1 cellular context compared by ENCODE assay signal in the genomic region with DNA sequence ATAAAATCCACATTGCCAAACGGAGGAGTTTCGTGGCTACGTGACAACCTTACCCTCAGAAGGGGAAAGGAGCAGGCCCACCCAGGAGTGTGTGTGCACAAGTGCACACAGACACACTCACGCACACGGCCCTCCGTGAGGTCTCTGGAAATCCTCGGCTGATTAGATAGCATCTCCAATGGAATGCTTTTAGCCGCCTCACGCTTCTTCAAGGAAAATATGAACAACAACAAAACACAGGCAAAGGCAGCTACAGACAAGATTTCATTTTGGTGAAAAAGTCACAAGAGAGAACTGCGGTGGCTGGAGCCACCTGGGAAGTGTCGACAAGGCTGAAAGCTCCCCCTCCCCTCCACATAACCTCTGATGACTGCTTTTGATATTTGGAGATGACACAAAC.
TF ChIP-seq lines count a peak whose summit lies in the region.

No MANE protein-coding gene starts in this region.

TF ChIP-seq in SK-N-SH treated with all-trans-retinoic acid at 6 μM for 48 hours, 23 proteins besides CTCF, POLR2A, EP300 and RAD21 (continued from another document):
- TF ChIP-seq, protein P1, sequence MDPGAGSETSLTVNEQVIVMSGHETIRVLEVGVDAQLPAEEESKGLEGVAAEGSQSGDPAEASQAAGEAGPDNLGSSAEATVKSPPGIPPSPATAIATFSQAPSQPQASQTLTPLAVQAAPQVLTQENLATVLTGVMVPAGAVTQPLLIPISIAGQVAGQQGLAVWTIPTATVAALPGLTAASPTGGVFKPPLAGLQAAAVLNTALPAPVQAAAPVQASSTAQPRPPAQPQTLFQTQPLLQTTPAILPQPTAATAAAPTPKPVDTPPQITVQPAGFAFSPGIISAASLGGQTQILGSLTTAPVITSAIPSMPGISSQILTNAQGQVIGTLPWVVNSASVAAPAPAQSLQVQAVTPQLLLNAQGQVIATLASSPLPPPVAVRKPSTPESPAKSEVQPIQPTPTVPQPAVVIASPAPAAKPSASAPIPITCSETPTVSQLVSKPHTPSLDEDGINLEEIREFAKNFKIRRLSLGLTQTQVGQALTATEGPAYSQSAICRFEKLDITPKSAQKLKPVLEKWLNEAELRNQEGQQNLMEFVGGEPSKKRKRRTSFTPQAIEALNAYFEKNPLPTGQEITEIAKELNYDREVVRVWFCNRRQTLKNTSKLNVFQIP (CRISPR knock-in tag; IDR thresholded peaks at IDR 0.05; ENCODE audit: borderline replicate concordance, low read depth), result no peak
